ENCODE assay signal across 10 cellular contexts in genomic region chr14:99774526-99775307, GRCh38. TPM values are rescaled to one million over a fixed set of nuclear protein-coding genes. Genes with fewer than 3 reads are reported as not detected.
DNase-seq lines count a peak whose midpoint lies in the region; ATAC-seq and TF ChIP-seq lines count a peak whose summit lies in the region.
"Had no signal": no experiment of that assay in that cellular context is flagged by ENCODE, and none has a peak within 500 bp of the region (broad histone marks: within the 10 kb centered on the region; RNA-seq: fewer than 3 reads in every experiment).

No MANE protein-coding gene starts in this region.

- H3K9me3 ChIP-seq in uterus, result no peaks in the 10 kb centered on the region

- H3K36me3 Mint-ChIP-seq in T-cell, result no peaks in the 10 kb centered on the region

- no peak for TF ChIP-seq CTCF in uterus (IDR thresholded peaks at IDR 0.05)

- no peaks in the 10 kb centered on the region for H3K36me3 ChIP-seq in uterus

- CTCF ChIA-PET in T-cell (lab: Charles Lee), result interaction anchor here (0.6 to 0.8 kb wide), 2 partner anchors 69 to 1041 kb away, joined by 3 to 4 read pairs; no protein-coding TSS in a partner anchor

- POLR2A ChIA-PET in T-cell (lab: Charles Lee), result interaction anchor here in 1 of 2 donors (0.6 kb wide), 2 partner anchors 19 to 100 kb away, joined by 3 to 5 read pairs; no protein-coding TSS in a partner anchor

- no peaks in the 10 kb centered on the region for H3K27me3 ChIP-seq in uterus
- H3K27me3 ChIP-seq: SJSA1 had no signal

- no peak overlapping the region for H3K27ac Mint-ChIP-seq in T-cell

- DNase-seq in Right ventricle myocardium superior, result peak; percentile 75
- no peak for DNase-seq in Right ventricle myocardium inferior (ENCODE audit: missing footprints)
- DNase-seq in iris pigment epithelial cell (ENCODE audit: low read depth), result peak; percentile 52
- peak; percentile 7 to 72 for DNase-seq in uterus
- no peak for DNase-seq in T-cell
- no peak for DNase-seq in NK-92 (lab: John Stamatoyannopoulos, UW; ENCODE audit: unreplicated experiment)
- no peak for DNase-seq in posterior vena cava (ENCODE audit: low spot score)
- DNase-seq: cortex of kidney had no signal

- no peak overlapping the region for H3K4me3 Mint-ChIP-seq in T-cell

- no peaks in the 10 kb centered on the region for H3K4me1 ChIP-seq in uterus

- intact Hi-C loops in Right ventricle myocardium superior (cut with DNase I) (no loop called here), Right ventricle myocardium inferior (cut with DNase I) (no loop called here), uterus (cut with DNase I; ENCODE audit: low total_unique reads) (no loop called here), posterior vena cava (cut with DNase I) (no loop called here)

- H3K4me3 ChIP-seq in uterus, result no peak overlapping the region
- H3K4me3 ChIP-seq: SJSA1 had no signal

- H3K27me3 Mint-ChIP-seq in T-cell, result peaks cover 28 to 36% of the 10 kb centered on the region in 2 donors

- no peaks in the 10 kb centered on the region for H3K4me1 Mint-ChIP-seq in T-cell

- peak overlapping the region; percentile 41 for H3K27ac ChIP-seq in angular gyrus (ENCODE audit: low read depth, low read length)
- H3K27ac ChIP-seq in uterus, result no peak overlapping the region
- H3K27ac ChIP-seq: SJSA1 had no signal

- TF ChIP-seq POLR2A in uterus (IDR thresholded peaks at IDR 0.05), result no peak

- ATAC-seq in Right ventricle myocardium superior (ENCODE audit: poor library complexity), result peak; percentile 49
- ATAC-seq in Right ventricle myocardium inferior, result no peak
- ATAC-seq in T-cell (replicated peaks in 1 of 4), result no peak

- H3K9me3 Mint-ChIP-seq in T-cell, result peaks cover 9 to 16% (median 10%) of the 10 kb centered on the region in 3 donors

RNA-seq across cellular contexts. Expression of gene EML1, which starts 18.5 kb away (rescaled TPM):
- 39.5 TPM for total RNA-seq in Right ventricle myocardium superior
- 49.6 TPM for total RNA-seq in Right ventricle myocardium inferior
- total RNA-seq in uterus, result 100 to 1,000 TPM in 1 of 4 donors, 10 to 100 TPM in 3; 51.4 to 184 (median 84.4) TPM
- 1 to 10 TPM in 1 of 5 donors, under 1 TPM in 2, not detected in 2; 0.53 to 1.4 (median 0.60) TPM for total RNA-seq in T-cell
- 10 to 100 TPM; 83.1 to 92.6 TPM for total RNA-seq in posterior vena cava

Comparison
In these comparisons a context has a peak if more than half of its experiments do, and no peak if none do; other contexts are left out.
1. DNase-seq: peak in Right ventricle myocardium superior (single experiment), iris pigment epithelial cell (single experiment) and uterus (2 of 2); none in Right ventricle myocardium inferior (single experiment), T-cell (0 of 34), NK-92 (single experiment) and posterior vena cava (single experiment).
2. RNA of gene EML1, which starts 18.5 kb away (total RNA-seq): 51.4 to 184 TPM in uterus, 83.1 to 92.6 TPM in posterior vena cava, 49.6 TPM in Right ventricle myocardium inferior (single experiment) and 39.5 TPM in Right ventricle myocardium superior (single experiment); 0.53 to 1.4 TPM in T-cell; every median in the first group is over 10 times any median in the second.